ENCODE assay signal across 1 cellular context in the genomic region with DNA sequence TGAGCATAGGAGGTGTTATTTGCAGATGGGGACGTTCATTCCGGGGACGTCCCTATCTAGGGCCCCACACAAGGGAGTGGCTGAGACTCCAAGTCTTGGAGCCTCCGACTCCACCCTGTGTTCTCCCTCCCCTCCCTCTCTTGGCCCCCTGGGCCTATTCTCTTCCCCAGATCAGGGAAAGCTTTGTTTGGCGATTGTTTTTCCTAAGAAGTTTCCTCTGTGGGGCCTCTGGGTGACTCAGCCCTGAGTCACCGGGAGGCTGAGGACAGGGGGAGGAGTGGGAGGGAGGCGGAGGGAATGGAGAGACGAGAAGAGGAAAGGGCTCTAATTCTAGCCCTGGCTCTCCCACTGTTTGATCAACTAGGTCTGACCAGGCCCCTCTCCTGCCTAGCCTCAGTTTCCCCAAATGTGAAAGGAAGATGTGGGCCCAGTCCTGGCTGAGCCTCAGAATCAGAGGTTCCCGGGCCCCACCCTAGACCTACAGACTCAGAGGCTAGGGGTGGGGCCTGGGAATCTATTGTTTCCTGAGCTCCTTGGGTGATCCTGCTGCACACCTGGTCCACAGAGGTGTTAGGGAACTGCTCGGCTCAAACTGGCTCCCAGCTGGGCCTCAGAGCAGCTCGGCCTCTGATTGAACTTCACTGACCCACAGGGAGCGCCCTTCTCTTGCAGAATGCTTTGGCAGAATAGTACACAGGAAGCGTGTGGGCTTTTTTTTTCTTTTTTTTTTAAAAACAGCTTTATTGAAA.
TF ChIP-seq lines count a peak whose summit lies in the region.

No MANE protein-coding gene starts in this region.

TF ChIP-seq in K562, 482 proteins besides CTCF, POLR2A, EP300 and RAD21 (continued from another document and continues in another):
- peak; percentile 100 for TF ChIP-seq JUND (IDR thresholded peaks at IDR 0.05; ENCODE audit: borderline replicate concordance, low read depth, low read length)
- TF ChIP-seq JUND (tag; IDR thresholded peaks at IDR 0.05; ENCODE audit: borderline replicate concordance, low read depth, low read length): peak; percentile 100
- TF ChIP-seq HDAC1 (IDR thresholded peaks at IDR 0.05): peak in 1 of 2 experiments; percentile 49; a peak in 1 of 4 replicates
- TF ChIP-seq PHTF2 (CRISPR knock-in tag; IDR thresholded peaks at IDR 0.05): no peak
- no peak for TF ChIP-seq HES1 (IDR thresholded peaks at IDR 0.05; ENCODE audit: low read depth)
- TF ChIP-seq ZBTB33 (CRISPR knock-in tag; IDR thresholded peaks at IDR 0.05): no peak
- no peak for TF ChIP-seq EZH2 (IDR thresholded peaks at IDR 0.05; ENCODE audit: borderline replicate concordance, low read depth, low read length)
- no peak for TF ChIP-seq ARID2 (IDR thresholded peaks at IDR 0.05)
- no peak for TF ChIP-seq SIN3B (IDR thresholded peaks at IDR 0.05; ENCODE audit: low read depth)
- no peak for TF ChIP-seq KHSRP (IDR thresholded peaks at IDR 0.05)
- no peak for TF ChIP-seq ZBTB43 (CRISPR knock-in tag; IDR thresholded peaks at IDR 0.05)
- peak; percentile 87 to 97 for TF ChIP-seq MAZ (CRISPR knock-in tag; conservative IDR thresholded peaks at IDR 0.05 in 1 of 2, IDR thresholded peaks at IDR 0.05 in 1 of 2)
- TF ChIP-seq WHSC1 (IDR thresholded peaks at IDR 0.05; ENCODE audit: low read length): no peak
- TF ChIP-seq ZBTB17 (CRISPR knock-in tag; IDR thresholded peaks at IDR 0.05): peak; percentile 80; the same call in 1 of the 2 replicates
- TF ChIP-seq NCOA2 (IDR thresholded peaks at IDR 0.05; ENCODE audit: partially characterized antibody in 2 of 2): no peak
- TF ChIP-seq ASH1L (IDR thresholded peaks at IDR 0.05; ENCODE audit: borderline replicate concordance, low read depth, partially characterized antibody): no peak
- TF ChIP-seq, protein P1, sequence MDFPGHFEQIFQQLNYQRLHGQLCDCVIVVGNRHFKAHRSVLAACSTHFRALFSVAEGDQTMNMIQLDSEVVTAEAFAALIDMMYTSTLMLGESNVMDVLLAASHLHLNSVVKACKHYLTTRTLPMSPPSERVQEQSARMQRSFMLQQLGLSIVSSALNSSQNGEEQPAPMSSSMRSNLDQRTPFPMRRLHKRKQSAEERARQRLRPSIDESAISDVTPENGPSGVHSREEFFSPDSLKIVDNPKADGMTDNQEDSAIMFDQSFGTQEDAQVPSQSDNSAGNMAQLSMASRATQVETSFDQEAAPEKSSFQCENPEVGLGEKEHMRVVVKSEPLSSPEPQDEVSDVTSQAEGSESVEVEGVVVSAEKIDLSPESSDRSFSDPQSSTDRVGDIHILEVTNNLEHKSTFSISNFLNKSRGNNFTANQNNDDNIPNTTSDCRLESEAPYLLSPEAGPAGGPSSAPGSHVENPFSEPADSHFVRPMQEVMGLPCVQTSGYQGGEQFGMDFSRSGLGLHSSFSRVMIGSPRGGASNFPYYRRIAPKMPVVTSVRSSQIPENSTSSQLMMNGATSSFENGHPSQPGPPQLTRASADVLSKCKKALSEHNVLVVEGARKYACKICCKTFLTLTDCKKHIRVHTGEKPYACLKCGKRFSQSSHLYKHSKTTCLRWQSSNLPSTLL (IDR thresholded peaks at IDR 0.05): no peak
- peak; percentile 90 for TF ChIP-seq BRD9 (IDR thresholded peaks at IDR 0.05; ENCODE audit: low read depth, partially characterized antibody)
- TF ChIP-seq HMG20A (CRISPR knock-in tag; conservative IDR thresholded peaks at IDR 0.05): no peak
- no peak for TF ChIP-seq RBM39 (optimal IDR thresholded peaks at IDR 0.05; ENCODE audit: low read depth, low read length)
- no peak for TF ChIP-seq SMARCA5 (IDR thresholded peaks at IDR 0.05)
- no peak for TF ChIP-seq DIDO1 (tag; IDR thresholded peaks at IDR 0.05; ENCODE audit: low read depth)
- peak; percentile 94 for TF ChIP-seq NEUROD1 (IDR thresholded peaks at IDR 0.05; ENCODE audit: borderline replicate concordance, low read depth, low read length, partially characterized antibody)
- no peak for TF ChIP-seq MEIS2 (IDR thresholded peaks at IDR 0.05; ENCODE audit: partially characterized antibody)
- no peak for TF ChIP-seq ZNF507 (tag; conservative IDR thresholded peaks at IDR 0.05)
- no peak for TF ChIP-seq ZNF143 (CRISPR knock-in tag; IDR thresholded peaks at IDR 0.05)
- TF ChIP-seq U2AF1 (optimal IDR thresholded peaks at IDR 0.05; ENCODE audit: low read depth, low read length): no peak
- no peak for TF ChIP-seq ZZZ3 (IDR thresholded peaks at IDR 0.05)
- no peak for TF ChIP-seq ESRRB (CRISPR knock-in tag; IDR thresholded peaks at IDR 0.05; ENCODE audit: borderline replicate concordance)
- TF ChIP-seq ETS2 (tag; IDR thresholded peaks at IDR 0.05; ENCODE audit: borderline replicate concordance, poor library complexity, severe bottlenecking): no peak
- TF ChIP-seq ZNF76 (CRISPR knock-in tag; IDR thresholded peaks at IDR 0.05; ENCODE audit: borderline replicate concordance): no peak
- TF ChIP-seq ZNF444 (CRISPR knock-in tag; IDR thresholded peaks at IDR 0.05): no peak
- no peak for TF ChIP-seq FOXA3 (CRISPR knock-in tag; conservative IDR thresholded peaks at IDR 0.05 in 1 of 2, IDR thresholded peaks at IDR 0.05 in 1 of 2)
- TF ChIP-seq FOXJ3 (CRISPR knock-in tag; IDR thresholded peaks at IDR 0.05): no peak
- no peak for TF ChIP-seq THAP12 (CRISPR knock-in tag; IDR thresholded peaks at IDR 0.05)
- no peak for TF ChIP-seq RBM25 (IDR thresholded peaks at IDR 0.05; ENCODE audit: low read depth, low read length, severe bottlenecking)
- no peak for TF ChIP-seq DDX20 (tag; IDR thresholded peaks at IDR 0.05; ENCODE audit: low read depth)
- TF ChIP-seq, protein P2, sequence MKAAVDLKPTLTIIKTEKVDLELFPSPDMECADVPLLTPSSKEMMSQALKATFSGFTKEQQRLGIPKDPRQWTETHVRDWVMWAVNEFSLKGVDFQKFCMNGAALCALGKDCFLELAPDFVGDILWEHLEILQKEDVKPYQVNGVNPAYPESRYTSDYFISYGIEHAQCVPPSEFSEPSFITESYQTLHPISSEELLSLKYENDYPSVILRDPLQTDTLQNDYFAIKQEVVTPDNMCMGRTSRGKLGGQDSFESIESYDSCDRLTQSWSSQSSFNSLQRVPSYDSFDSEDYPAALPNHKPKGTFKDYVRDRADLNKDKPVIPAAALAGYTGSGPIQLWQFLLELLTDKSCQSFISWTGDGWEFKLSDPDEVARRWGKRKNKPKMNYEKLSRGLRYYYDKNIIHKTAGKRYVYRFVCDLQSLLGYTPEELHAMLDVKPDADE (conservative IDR thresholded peaks at IDR 0.05; ENCODE audit: control insufficient read depth, low read depth, low read length): 0 out of 2 replicates have a peak, but pooled peaks have one; percentile 9
- TF ChIP-seq U2AF2 (optimal IDR thresholded peaks at IDR 0.05; ENCODE audit: low read depth, low read length): no peak
- no peak for TF ChIP-seq NFXL1 (CRISPR knock-in tag; IDR thresholded peaks at IDR 0.05)
- TF ChIP-seq ELK3 (CRISPR knock-in tag; IDR thresholded peaks at IDR 0.05): no peak
- TF ChIP-seq, protein P3, sequence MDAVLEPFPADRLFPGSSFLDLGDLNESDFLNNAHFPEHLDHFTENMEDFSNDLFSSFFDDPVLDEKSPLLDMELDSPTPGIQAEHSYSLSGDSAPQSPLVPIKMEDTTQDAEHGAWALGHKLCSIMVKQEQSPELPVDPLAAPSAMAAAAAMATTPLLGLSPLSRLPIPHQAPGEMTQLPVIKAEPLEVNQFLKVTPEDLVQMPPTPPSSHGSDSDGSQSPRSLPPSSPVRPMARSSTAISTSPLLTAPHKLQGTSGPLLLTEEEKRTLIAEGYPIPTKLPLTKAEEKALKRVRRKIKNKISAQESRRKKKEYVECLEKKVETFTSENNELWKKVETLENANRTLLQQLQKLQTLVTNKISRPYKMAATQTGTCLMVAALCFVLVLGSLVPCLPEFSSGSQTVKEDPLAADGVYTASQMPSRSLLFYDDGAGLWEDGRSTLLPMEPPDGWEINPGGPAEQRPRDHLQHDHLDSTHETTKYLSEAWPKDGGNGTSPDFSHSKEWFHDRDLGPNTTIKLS (IDR thresholded peaks at IDR 0.05; ENCODE audit: borderline replicate concordance, low read depth): no peak
- no peak for TF ChIP-seq OTX1 (CRISPR knock-in tag; IDR thresholded peaks at IDR 0.05)
- TF ChIP-seq MITF (IDR thresholded peaks at IDR 0.05): no peak
- TF ChIP-seq, protein P4, sequence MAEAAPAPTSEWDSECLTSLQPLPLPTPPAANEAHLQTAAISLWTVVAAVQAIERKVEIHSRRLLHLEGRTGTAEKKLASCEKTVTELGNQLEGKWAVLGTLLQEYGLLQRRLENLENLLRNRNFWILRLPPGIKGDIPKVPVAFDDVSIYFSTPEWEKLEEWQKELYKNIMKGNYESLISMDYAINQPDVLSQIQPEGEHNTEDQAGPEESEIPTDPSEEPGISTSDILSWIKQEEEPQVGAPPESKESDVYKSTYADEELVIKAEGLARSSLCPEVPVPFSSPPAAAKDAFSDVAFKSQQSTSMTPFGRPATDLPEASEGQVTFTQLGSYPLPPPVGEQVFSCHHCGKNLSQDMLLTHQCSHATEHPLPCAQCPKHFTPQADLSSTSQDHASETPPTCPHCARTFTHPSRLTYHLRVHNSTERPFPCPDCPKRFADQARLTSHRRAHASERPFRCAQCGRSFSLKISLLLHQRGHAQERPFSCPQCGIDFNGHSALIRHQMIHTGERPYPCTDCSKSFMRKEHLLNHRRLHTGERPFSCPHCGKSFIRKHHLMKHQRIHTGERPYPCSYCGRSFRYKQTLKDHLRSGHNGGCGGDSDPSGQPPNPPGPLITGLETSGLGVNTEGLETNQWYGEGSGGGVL (CRISPR knock-in tag; IDR thresholded peaks at IDR 0.05): no peak
- peak; percentile 38 for TF ChIP-seq CXXC5 (CRISPR knock-in tag; IDR thresholded peaks at IDR 0.05)
- no peak for TF ChIP-seq FOXM1 (IDR thresholded peaks at IDR 0.05; ENCODE audit: low read depth)
- no peak for TF ChIP-seq FOXM1 (CRISPR knock-in tag; IDR thresholded peaks at IDR 0.05; ENCODE audit: low read depth)
- no peak for TF ChIP-seq ZNF707 (CRISPR knock-in tag; conservative IDR thresholded peaks at IDR 0.05)
- TF ChIP-seq CBFA2T3 (IDR thresholded peaks at IDR 0.05): peak; percentile 71
- no peak for TF ChIP-seq PTRF (tag; IDR thresholded peaks at IDR 0.05)
